ENCODE assay signal across 8 cellular contexts in genomic region chr17:74569392-74570003, GRCh38. TPM values are rescaled to one million over a fixed set of nuclear protein-coding genes. Genes with fewer than 3 reads are reported as not detected.
DNase-seq lines count a peak whose midpoint lies in the region; ATAC-seq and TF ChIP-seq lines count a peak whose summit lies in the region.

No MANE protein-coding gene starts in this region.

- peaks cover 9% of the 10 kb centered on the region for H3K27me3 Mint-ChIP-seq in neural progenitor cell (ENCODE audit: insufficient read depth, low read depth)

- ATAC-seq in body of pancreas (peak; percentile 63), mucosa of descending colon (peak; percentile 55), GM21825 (IDR thresholded peaks at IDR 0.05; ENCODE audit: unreplicated experiment) (no peak), GM21576 (IDR thresholded peaks at IDR 0.05; ENCODE audit: unreplicated experiment) (no peak), GM18858 (IDR thresholded peaks at IDR 0.05; ENCODE audit: unreplicated experiment) (no peak)

- no peaks in the 10 kb centered on the region for H3F3A ChIP-seq in neural progenitor cell (ENCODE audit: low read depth)

- no peaks in the 10 kb centered on the region for H3K9me3 Mint-ChIP-seq in neural progenitor cell

- H3K4me3 ChIP-seq in body of pancreas (no peak overlapping the region), mucosa of descending colon (no peak overlapping the region), neural progenitor cell (no peak overlapping the region)

- 37 to 57% methylated on average over 21 to 26 of the region's 26 CpGs for WGBS in body of pancreas, 2 donors

- H3K27ac ChIP-seq in body of pancreas (no peak overlapping the region), neural progenitor cell (no peak overlapping the region)

- peak; percentile 53 for DNase-seq in G401 (ENCODE audit: low spot score)
- peak; percentile 5 for DNase-seq in NAMALWA (ENCODE audit: low spot score)
- DNase-seq in body of pancreas = peak; percentile 13 to 73 (median 20)
- DNase-seq in mucosa of descending colon = peak in 2 of 3 donors; percentile 44 to 75
- no peak for DNase-seq in neural progenitor cell (ENCODE audit: low spot score)

- no peaks in the 10 kb centered on the region for H3K36me3 ChIP-seq in body of pancreas (replicated peaks in 1 of 2; ENCODE audit: insufficient read depth in 1 of 2, low read depth in 2 of 2)
- no peaks in the 10 kb centered on the region for H3K36me3 ChIP-seq in mucosa of descending colon (ENCODE audit: low read depth)
- no peaks in the 10 kb centered on the region for H3K36me3 ChIP-seq in neural progenitor cell

- no peak overlapping the region for H3K4me3 Mint-ChIP-seq in neural progenitor cell

- intact Hi-C loops in body of pancreas (cut with DNase I) (no loop called here), mucosa of descending colon (cut with DNase I, micrococcal nuclease) (no loop called here)

- no peaks in the 10 kb centered on the region for H3K4me1 ChIP-seq in body of pancreas
- no peaks in the 10 kb centered on the region for H3K4me1 ChIP-seq in mucosa of descending colon (ENCODE audit: low read depth)
- H3K4me1 ChIP-seq in neural progenitor cell = no peaks in the 10 kb centered on the region

- in situ Hi-C loops in G401 (cut with HindIII; ENCODE audit: low sequenced_read_pairs) = no loop called here

- H3K9ac ChIP-seq in neural progenitor cell = no peak overlapping the region

- H3K9me3 ChIP-seq in body of pancreas = no peaks in the 10 kb centered on the region
- no peaks in the 10 kb centered on the region for H3K9me3 ChIP-seq in mucosa of descending colon
- H3K9me3 ChIP-seq in neural progenitor cell (ENCODE audit: low read depth) = no peaks in the 10 kb centered on the region

- no peaks in the 10 kb centered on the region for H3K4me1 Mint-ChIP-seq in neural progenitor cell

- TF ChIP-seq POLR2A in body of pancreas (IDR thresholded peaks at IDR 0.05) = no peak

- TF ChIP-seq CTCF in body of pancreas (IDR thresholded peaks at IDR 0.05) = no peak
- TF ChIP-seq CTCF in mucosa of descending colon (IDR thresholded peaks at IDR 0.05) = no peak
- no peak for TF ChIP-seq CTCF in neural progenitor cell (IDR thresholded peaks at IDR 0.05)

- H3K27me3 ChIP-seq in body of pancreas (no peaks in the 10 kb centered on the region), neural progenitor cell (peaks cover 15% of the 10 kb centered on the region)

- H4K20me1 ChIP-seq in neural progenitor cell (ENCODE audit: low read depth) = no peaks in the 10 kb centered on the region

- no peaks in the 10 kb centered on the region for H3K79me2 ChIP-seq in neural progenitor cell (ENCODE audit: low read depth)

- no peaks in the 10 kb centered on the region for H3K36me3 Mint-ChIP-seq in neural progenitor cell

- no peak overlapping the region for H2AFZ ChIP-seq in neural progenitor cell (replicated peaks)

- no peak overlapping the region for H3K27ac Mint-ChIP-seq in neural progenitor cell

- no peak overlapping the region for H3K4me2 ChIP-seq in neural progenitor cell

RNA-seq across cellular contexts. Expression of gene CD300H, which starts 2.2 kb away (rescaled TPM):
- total RNA-seq in G401 (2014; rRNA removed; shearing (Covaris generic)) = not detected in 2 replicates
- not detected for total RNA-seq in body of pancreas
- not detected for total RNA-seq in mucosa of descending colon
- total RNA-seq in neural progenitor cell (ENCODE audit: low replicate concordance) = not detected in 2 replicates

RNA-seq across cellular contexts. Expression of gene CD300LD, which starts 22.6 kb away (rescaled TPM):
- not detected in 2 replicates for total RNA-seq in G401 (2014; rRNA removed; shearing (Covaris generic))
- total RNA-seq in body of pancreas (not detected), mucosa of descending colon (not detected), neural progenitor cell (ENCODE audit: low replicate concordance) (not detected in 2 replicates)

RNA-seq across cellular contexts. Expression of gene CD300C, which starts 23.6 kb away (rescaled TPM):
- not detected in 2 replicates for total RNA-seq in G401 (2014; rRNA removed; shearing (Covaris generic))
- total RNA-seq in body of pancreas = under 1 TPM in 1 of 2 donors, not detected in 1; 0.52 TPM
- 1 to 10 TPM in 1 of 3 donors, under 1 TPM in 2; 0.26 to 1.7 (median 0.95) TPM for total RNA-seq in mucosa of descending colon
- not detected in 2 replicates for total RNA-seq in neural progenitor cell (ENCODE audit: low replicate concordance)

RNA-seq across cellular contexts. Expression of gene CD300LB, which starts 38.2 kb away (rescaled TPM):
- total RNA-seq in G401 (2014; rRNA removed; shearing (Covaris generic)) = not detected in 2 replicates
- total RNA-seq in body of pancreas (not detected), mucosa of descending colon (under 1 TPM in 2 of 3 donors, not detected in 1; 0.27 to 0.28 TPM), neural progenitor cell (ENCODE audit: low replicate concordance) (not detected in 2 replicates)

RNA-seq across cellular contexts. Expression of gene CD300E, which starts 54.0 kb away (rescaled TPM):
- not detected in 2 replicates for total RNA-seq in G401 (2014; rRNA removed; shearing (Covaris generic))
- total RNA-seq in body of pancreas = not detected
- under 1 TPM in 2 of 3 donors, not detected in 1; 0.47 to 0.53 TPM for total RNA-seq in mucosa of descending colon
- not detected in 2 replicates for total RNA-seq in neural progenitor cell (ENCODE audit: low replicate concordance)

Comparison
In these comparisons a context has a peak if more than half of its experiments do, and no peak if none do; other contexts are left out.
1. ATAC-seq: peak in body of pancreas (single experiment) and mucosa of descending colon (single experiment); none in GM21825 (single experiment), GM21576 (single experiment) and GM18858 (single experiment).